Comparison of ENCODE assay signal across 18 cellular contexts in the genomic region with DNA sequence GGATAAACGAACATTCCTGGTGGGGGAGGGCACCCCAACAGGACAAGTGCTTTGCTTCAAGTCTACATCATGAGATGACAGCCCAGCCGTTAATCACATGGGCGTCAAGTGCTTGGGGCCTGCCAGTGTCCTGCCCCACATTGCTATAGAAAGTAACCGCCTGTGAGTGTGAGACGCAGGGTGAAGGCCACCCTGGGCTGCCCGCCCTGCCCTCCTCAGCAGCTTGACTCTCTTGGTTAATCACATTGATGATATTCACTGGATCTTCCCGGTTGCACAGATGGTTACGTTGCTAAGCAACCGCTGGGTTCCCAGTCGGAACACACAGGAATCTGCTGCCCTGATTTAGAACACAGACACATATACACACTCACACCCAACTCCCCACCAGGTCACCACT.
DNase-seq lines count a peak whose midpoint lies in the region; ATAC-seq lines count a peak whose summit lies in the region.
"Had no signal": no experiment of that assay in that cellular context is flagged by ENCODE, and none has a peak within 500 bp of the region (broad histone marks: within the 10 kb centered on the region; RNA-seq: fewer than 3 reads in every experiment).

No MANE protein-coding gene starts in this region.

- no peaks in the 10 kb centered on the region for H3K9me3 Mint-ChIP-seq in activated CD4-positive, alpha-beta memory T cell treated with anti-CD3 and anti-CD28 coated beads for 36 hours
- H3K9me3 Mint-ChIP-seq: activated naive CD4-positive, alpha-beta T cell treated with anti-CD3 and anti-CD28 coated beads for 36 hours; naive thymus-derived CD8-positive, alpha-beta T cell had no signal

- H3K4me1 ChIP-seq in effector memory CD4-positive, alpha-beta T cell (ENCODE audit: control insufficient read depth, insufficient read depth, low read length, poor library complexity, severe bottlenecking), result no peaks in the 10 kb centered on the region

- no peak overlapping the region for H3K4me3 Mint-ChIP-seq in activated CD4-positive, alpha-beta memory T cell treated with anti-CD3 and anti-CD28 coated beads for 36 hours
- H3K4me3 Mint-ChIP-seq: activated naive CD4-positive, alpha-beta T cell treated with anti-CD3 and anti-CD28 coated beads for 36 hours; naive thymus-derived CD8-positive, alpha-beta T cell had no signal

- H3K4me1 Mint-ChIP-seq in activated CD4-positive, alpha-beta memory T cell treated with anti-CD3 and anti-CD28 coated beads for 36 hours (ENCODE audit: low read depth), result no peaks in the 10 kb centered on the region
- H3K4me1 Mint-ChIP-seq: naive thymus-derived CD8-positive, alpha-beta T cell had no signal

- ATAC-seq in left cardiac atrium (peak in 1 of 2 donors; percentile 20), GM19463 (IDR thresholded peaks at IDR 0.05; ENCODE audit: unreplicated experiment) (no peak), HG03135 (IDR thresholded peaks at IDR 0.05; ENCODE audit: unreplicated experiment) (no peak)
- ATAC-seq: left lung; naive thymus-derived CD8-positive, alpha-beta T cell; Panc1; right lobe of liver had no signal

- intact Hi-C loops in left cardiac atrium (cut with DNase I) (no loop called here), posterior vena cava (cut with DNase I) (loop anchor here in 1 of 2 donors (1.0 kb wide), 1 partner anchor 284 kb away; no protein-coding TSS in a partner anchor)
- intact Hi-C loops in activated CD4-positive, alpha-beta memory T cell treated with anti-CD3 and anti-CD28 coated beads for 36 hours (cut with micrococcal nuclease), result no loop called here

- H3K36me3 ChIP-seq in effector memory CD4-positive, alpha-beta T cell (ENCODE audit: control insufficient read depth, insufficient read depth, low read length), result no peaks in the 10 kb centered on the region
- H3K36me3 ChIP-seq: BLaER1 treated with 17β-estradiol and CSF1 and Interleukin-3, amounts not matched to agents 10 nM and 100 nM; left lung; right lobe of liver had no signal

- no peaks in the 10 kb centered on the region for H3K27me3 ChIP-seq in effector memory CD4-positive, alpha-beta T cell (replicated peaks; ENCODE audit: control insufficient read depth, insufficient read depth, low read length, poor library complexity, severe bottlenecking)
- H3K27me3 ChIP-seq: left lung, right lobe of liver had no signal

- H3K9me3 ChIP-seq in effector memory CD4-positive, alpha-beta T cell (ENCODE audit: control insufficient read depth, low read length), result no peaks in the 10 kb centered on the region
- H3K9me3 ChIP-seq: BLaER1 treated with 17β-estradiol and CSF1 and Interleukin-3, amounts not matched to agents 10 nM and 100 nM; left lung; right lobe of liver had no signal

- CTCF ChIA-PET in activated CD4-positive, alpha-beta memory T cell treated with anti-CD3 and anti-CD28 coated beads for 36 hours (lab: Charles Lee), result interaction anchor here (2.1 kb wide), 1 partner anchor 9 kb away, joined by 5 read pairs; no protein-coding TSS in a partner anchor

- DNase-seq in NCI-H146 (lab: John Stamatoyannopoulos, UW), result peak; percentile 6
- DNase-seq in SK-N-DZ (ENCODE audit: low spot score), result peak; percentile 68
- DNase-seq in left cardiac atrium, result peak; percentile 41
- peak; percentile 48 for DNase-seq in posterior vena cava (ENCODE audit: low spot score)
- no peak for DNase-seq in activated CD4-positive, alpha-beta memory T cell treated with anti-CD3 and anti-CD28 coated beads for 36 hours
- no peak for DNase-seq in effector memory CD4-positive, alpha-beta T cell
- DNase-seq: activated CD4-positive, CD25-positive, alpha-beta regulatory T cell; activated CD8-positive, alpha-beta memory T cell treated with anti-CD3 and anti-CD28 coated beads, Interleukin-2, amount 50 U/mL, for 4 hours; activated naive CD4-positive, alpha-beta T cell treated with anti-CD3 and anti-CD28 coated beads for 36 hours; MM.1S; naive thymus-derived CD8-positive, alpha-beta T cell; stimulated activated CD4-positive, alpha-beta T cell treated with anti-CD3 and anti-CD28 coated beads, Interleukin-4, amount 100 ng/mL, for 24 hours had no signal

- H3K27ac Mint-ChIP-seq in activated CD4-positive, alpha-beta memory T cell treated with anti-CD3 and anti-CD28 coated beads for 36 hours, result no peak overlapping the region
- H3K27ac Mint-ChIP-seq: activated naive CD4-positive, alpha-beta T cell treated with anti-CD3 and anti-CD28 coated beads for 36 hours; naive thymus-derived CD8-positive, alpha-beta T cell had no signal

- H3K27ac ChIP-seq in effector memory CD4-positive, alpha-beta T cell (ENCODE audit: insufficient read depth, low read length, poor library complexity, severe bottlenecking), result no peak overlapping the region
- H3K27ac ChIP-seq: BLaER1 treated with 17β-estradiol and CSF1 and Interleukin-3, amounts not matched to agents 10 nM and 100 nM; left lung; right lobe of liver had no signal

- no peaks in the 10 kb centered on the region for H3K36me3 Mint-ChIP-seq in activated CD4-positive, alpha-beta memory T cell treated with anti-CD3 and anti-CD28 coated beads for 36 hours
- H3K36me3 Mint-ChIP-seq: naive thymus-derived CD8-positive, alpha-beta T cell had no signal

- no peak overlapping the region for H3K4me3 ChIP-seq in effector memory CD4-positive, alpha-beta T cell (ENCODE audit: insufficient read depth, low read depth, low read length, poor library complexity, severe bottlenecking)
- H3K4me3 ChIP-seq: BLaER1 treated with 17β-estradiol and CSF1 and Interleukin-3, amounts not matched to agents 10 nM and 100 nM; left lung; right lobe of liver had no signal

- POLR2A ChIA-PET in activated CD4-positive, alpha-beta memory T cell treated with anti-CD3 and anti-CD28 coated beads for 36 hours (lab: Charles Lee), result no interaction called here

- H3K27me3 Mint-ChIP-seq in activated CD4-positive, alpha-beta memory T cell treated with anti-CD3 and anti-CD28 coated beads for 36 hours, result peaks cover 2% of the 10 kb centered on the region

Comparison
In these comparisons a context has a peak if more than half of its experiments do, and no peak if none do; other contexts are left out.
1. DNase-seq: peak in NCI-H146 (single experiment), SK-N-DZ (single experiment), left cardiac atrium (single experiment) and posterior vena cava (single experiment); none in activated CD4-positive, alpha-beta memory T cell treated with anti-CD3 and anti-CD28 coated beads for 36 hours (single experiment) and effector memory CD4-positive, alpha-beta T cell (0 of 3).